Comparison of ENCODE assay signal across 13 cellular contexts in genomic region chr2:60531638-60532216, GRCh38. TPM values are rescaled to one million over a fixed set of nuclear protein-coding genes. Genes with fewer than 3 reads are reported as not detected.
DNase-seq lines count a peak whose midpoint lies in the region; TF ChIP-seq lines count a peak whose summit lies in the region.
"Had no signal": no experiment of that assay in that cellular context is flagged by ENCODE, and none has a peak within 500 bp of the region (broad histone marks: within the 10 kb centered on the region; RNA-seq: fewer than 3 reads in every experiment).

No MANE protein-coding gene starts in this region.

- peaks cover 8% of the 10 kb centered on the region for H3F3A ChIP-seq in smooth muscle cell (ENCODE audit: low read depth)

- H3K4me1 ChIP-seq in iPS-15b (ENCODE audit: control insufficient read depth, insufficient read depth, low read length) (peaks cover 76% of the 10 kb centered on the region), smooth muscle cell (ENCODE audit: low read depth) (peaks cover 54% of the 10 kb centered on the region)
- H3K4me1 ChIP-seq: parathyroid adenoma had no signal

- H3K4me3 ChIP-seq in SK-N-MC (no peak overlapping the region), iPS-15b (ENCODE audit: low read depth, low read length) (peak overlapping the region; percentile 16), smooth muscle cell (no peak overlapping the region)
- H3K4me3 ChIP-seq: upper lobe of right lung had no signal

- H3K79me2 ChIP-seq in smooth muscle cell (ENCODE audit: low read depth) = peaks cover 90% of the 10 kb centered on the region
- H3K79me2 ChIP-seq: parathyroid adenoma had no signal

- WGBS in smooth muscle cell (ENCODE audit: low lambda C conversion rate) = 66% methylated on average over 13 of the region's 13 CpGs

- no peak for TF ChIP-seq CTCF in smooth muscle cell (IDR thresholded peaks at IDR 0.05; ENCODE audit: borderline replicate concordance, insufficient read depth, poor library complexity, severe bottlenecking)

- H4K20me1 ChIP-seq in smooth muscle cell (ENCODE audit: low read depth) = peaks cover 77% of the 10 kb centered on the region

- H3K9me3 ChIP-seq in SK-N-MC (ENCODE audit: low read depth, low read length) = no peaks in the 10 kb centered on the region
- no peaks in the 10 kb centered on the region for H3K9me3 ChIP-seq in iPS-15b (ENCODE audit: control insufficient read depth, insufficient read depth, low read length)
- H3K9me3 ChIP-seq in smooth muscle cell (replicated peaks; ENCODE audit: low read depth) = no peaks in the 10 kb centered on the region
- H3K9me3 ChIP-seq: upper lobe of right lung had no signal

- DNase-seq in DMS 273 (lab: John Stamatoyannopoulos, UW; ENCODE audit: unreplicated experiment) (peak; percentile 65), DMS 273 treated with DMSO at 0.1 percent for 48 hours (lab: John Stamatoyannopoulos, UW) (no peak), SK-N-MC (ENCODE audit: low read depth, low spot score) (no peak), smooth muscle cell (lab: John Stamatoyannopoulos, UW; ENCODE audit: unreplicated experiment) (no peak), NCI-H1105 (lab: John Stamatoyannopoulos, UW) (no peak), SHP77 (lab: John Stamatoyannopoulos, UW) (no peak)
- DNase-seq in stimulated activated CD4-positive, alpha-beta T cell treated with anti-CD3 and anti-CD28 coated beads, Interleukin-1b, Interleukin-23, amount 100 ng/mL, for 48 hours = no peak
- DNase-seq: 8988T; activated CD4-positive, alpha-beta memory T cell treated with anti-CD3 and anti-CD28 coated beads, Interleukin-2, amount 10 ng/mL, durations not matched to agents 7 days and 5 days; upper lobe of right lung had no signal

- H3K36me3 ChIP-seq in SK-N-MC (ENCODE audit: insufficient read depth, low read length) (no peaks in the 10 kb centered on the region), iPS-15b (ENCODE audit: control insufficient read depth, insufficient read depth, low read length) (no peaks in the 10 kb centered on the region), smooth muscle cell (ENCODE audit: low read depth) (no peaks in the 10 kb centered on the region)
- H3K36me3 ChIP-seq: upper lobe of right lung had no signal

- H3K27ac ChIP-seq in SK-N-MC (peak overlapping the region; percentile 62; the same call in 1 of the 2 replicates), smooth muscle cell (ENCODE audit: low read depth) (no peak overlapping the region)
- H3K27ac ChIP-seq: parathyroid adenoma, upper lobe of right lung had no signal

- no peaks in the 10 kb centered on the region for H3K27me3 ChIP-seq in iPS-15b (ENCODE audit: control insufficient read depth, insufficient read depth, low read length)
- H3K27me3 ChIP-seq in smooth muscle cell (ENCODE audit: low read depth) = no peaks in the 10 kb centered on the region

- H3K4me2 ChIP-seq in smooth muscle cell = peak overlapping the region; percentile 78

- H3K9ac ChIP-seq in SK-N-MC (ENCODE audit: insufficient read length) (no peak overlapping the region), iPS-15b (ENCODE audit: low read depth, low read length) (no peak overlapping the region), smooth muscle cell (ENCODE audit: low read depth) (no peak overlapping the region)
- H3K9ac ChIP-seq: parathyroid adenoma had no signal

- no peak overlapping the region for H2AFZ ChIP-seq in smooth muscle cell (ENCODE audit: low read depth)
- H2AFZ ChIP-seq: parathyroid adenoma had no signal

RNA-seq across cellular contexts. Expression of gene BCL11A, which starts 21.7 kb away (rescaled TPM):
- 5.2 and 15.8 TPM in 2 replicates for total RNA-seq in smooth muscle cell
- 19.8 and 20.0 TPM in 2 replicates for polyA plus RNA-seq in smooth muscle cell
- total RNA-seq: activated CD4-positive, alpha-beta memory T cell treated with anti-CD3 and anti-CD28 coated beads, Interleukin-2, amount 10 ng/mL, durations not matched to agents 7 days and 5 days; T-helper 1 cell treated with Interleukin-12 subunit alpha and Interleukin-12 subunit beta and Interleukin-4 antibody, amounts not matched to agents 30 ng/mL and 1 ng/mL, for 36 hours had no signal
